1 cellular context compared by ENCODE assay signal in genomic region chr13:37608750-37609339, GRCh38.
TF ChIP-seq lines count a peak whose summit lies in the region.

No MANE protein-coding gene starts in this region.

TF ChIP-seq in HepG2, 621 proteins besides CTCF, POLR2A, EP300 and RAD21:
- TF ChIP-seq, protein P1, sequence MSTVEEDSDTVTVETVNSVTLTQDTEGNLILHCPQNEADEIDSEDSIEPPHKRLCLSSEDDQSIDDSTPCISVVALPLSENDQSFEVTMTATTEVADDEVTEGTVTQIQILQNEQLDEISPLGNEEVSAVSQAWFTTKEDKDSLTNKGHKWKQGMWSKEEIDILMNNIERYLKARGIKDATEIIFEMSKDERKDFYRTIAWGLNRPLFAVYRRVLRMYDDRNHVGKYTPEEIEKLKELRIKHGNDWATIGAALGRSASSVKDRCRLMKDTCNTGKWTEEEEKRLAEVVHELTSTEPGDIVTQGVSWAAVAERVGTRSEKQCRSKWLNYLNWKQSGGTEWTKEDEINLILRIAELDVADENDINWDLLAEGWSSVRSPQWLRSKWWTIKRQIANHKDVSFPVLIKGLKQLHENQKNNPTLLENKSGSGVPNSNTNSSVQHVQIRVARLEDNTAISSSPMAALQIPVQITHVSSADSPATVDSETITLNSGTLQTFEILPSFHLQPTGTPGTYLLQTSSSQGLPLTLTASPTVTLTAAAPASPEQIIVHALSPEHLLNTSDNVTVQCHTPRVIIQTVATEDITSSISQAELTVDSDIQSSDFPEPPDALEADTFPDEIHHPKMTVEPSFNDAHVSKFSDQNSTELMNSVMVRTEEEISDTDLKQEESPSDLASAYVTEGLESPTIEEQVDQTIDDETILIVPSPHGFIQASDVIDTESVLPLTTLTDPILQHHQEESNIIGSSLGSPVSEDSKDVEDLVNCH (CRISPR knock-in tag; IDR thresholded peaks at IDR 0.05), result no peak
- TF ChIP-seq HMGXB3 (CRISPR knock-in tag; IDR thresholded peaks at IDR 0.05; ENCODE audit: borderline replicate concordance) (no peak), FOXM1 (CRISPR knock-in tag; IDR thresholded peaks at IDR 0.05) (no peak), TARDBP (CRISPR knock-in tag; IDR thresholded peaks at IDR 0.05) (no peak), KLF16 (CRISPR knock-in tag; IDR thresholded peaks at IDR 0.05) (no peak), ATF7 (IDR thresholded peaks at IDR 0.05) (no peak), ATF7 (CRISPR knock-in tag; IDR thresholded peaks at IDR 0.05) (no peak), ZNF550 (CRISPR knock-in tag; IDR thresholded peaks at IDR 0.05; ENCODE audit: borderline replicate concordance) (no peak)
- TF ChIP-seq, protein P2, sequence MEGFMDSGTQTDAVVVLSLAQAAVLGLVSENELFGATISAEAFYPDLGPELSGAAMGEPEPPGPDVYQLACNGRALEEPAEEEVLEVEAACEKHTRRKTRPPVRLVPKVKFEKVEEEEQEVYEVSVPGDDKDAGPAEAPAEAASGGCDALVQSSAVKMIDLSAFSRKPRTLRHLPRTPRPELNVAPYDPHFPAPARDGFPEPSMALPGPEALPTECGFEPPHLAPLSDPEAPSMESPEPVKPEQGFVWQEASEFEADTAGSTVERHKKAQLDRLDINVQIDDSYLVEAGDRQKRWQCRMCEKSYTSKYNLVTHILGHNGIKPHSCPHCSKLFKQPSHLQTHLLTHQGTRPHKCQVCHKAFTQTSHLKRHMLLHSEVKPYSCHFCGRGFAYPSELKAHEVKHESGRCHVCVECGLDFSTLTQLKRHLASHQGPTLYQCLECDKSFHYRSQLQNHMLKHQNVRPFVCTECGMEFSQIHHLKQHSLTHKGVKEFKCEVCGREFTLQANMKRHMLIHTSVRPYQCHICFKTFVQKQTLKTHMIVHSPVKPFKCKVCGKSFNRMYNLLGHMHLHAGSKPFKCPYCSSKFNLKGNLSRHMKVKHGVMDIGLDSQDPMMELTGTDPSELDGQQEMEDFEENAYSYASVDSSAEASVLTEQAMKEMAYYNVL (CRISPR knock-in tag; IDR thresholded peaks at IDR 0.05; ENCODE audit: borderline replicate concordance), result no peak
